ENCODE assay signal across 8 cellular contexts in the genomic region with DNA sequence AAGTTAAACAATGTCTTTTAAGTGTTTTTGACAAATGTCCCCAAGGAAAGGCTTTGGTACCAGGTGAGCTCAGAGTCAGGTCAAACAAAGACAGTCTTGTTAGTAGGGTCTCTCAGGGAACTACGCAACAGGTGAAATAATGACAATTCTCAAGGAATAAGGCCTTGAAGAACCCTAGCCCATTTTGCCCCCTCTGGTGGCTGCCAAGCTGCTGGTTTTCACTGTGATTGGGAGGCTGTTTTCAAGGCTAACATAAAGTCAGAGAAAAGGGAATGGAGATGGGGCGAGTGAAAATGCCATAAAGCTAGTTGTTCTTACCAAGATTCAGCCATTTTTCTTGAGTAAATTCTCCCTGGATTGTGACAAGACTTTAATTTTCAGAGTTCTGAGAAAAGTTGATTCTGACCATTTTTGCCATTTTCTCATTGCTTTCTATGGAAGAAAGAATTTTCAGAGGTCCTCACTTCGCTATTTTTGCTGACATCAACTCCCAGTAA. TPM values are rescaled to one million over a fixed set of nuclear protein-coding genes. Genes with fewer than 3 reads are reported as not detected.
DNase-seq lines count a peak whose midpoint lies in the region; ATAC-seq, FAIRE-seq and TF ChIP-seq lines count a peak whose summit lies in the region.
"Had no signal": no experiment of that assay in that cellular context is flagged by ENCODE, and none has a peak within 500 bp of the region (broad histone marks: within the 10 kb centered on the region; RNA-seq: fewer than 3 reads in every experiment).

No MANE protein-coding gene starts in this region.

- H3K4me3 ChIP-seq in astrocyte (ENCODE audit: insufficient read depth, low read depth, low read length) (no peak overlapping the region), lower lobe of right lung (no peak overlapping the region), ascending aorta (no peak overlapping the region)

- H3K27me3 ChIP-seq in astrocyte (ENCODE audit: insufficient read depth, low read length) (no peaks in the 10 kb centered on the region), lower lobe of right lung (ENCODE audit: low read depth) (no peaks in the 10 kb centered on the region), ascending aorta (no peaks in the 10 kb centered on the region)

- no peaks in the 10 kb centered on the region for H3K36me3 Mint-ChIP-seq in astrocyte (ENCODE audit: low read depth, unreplicated experiment)

- H3K4me2 ChIP-seq in astrocyte (ENCODE audit: low read length), result no peak overlapping the region

- H4K20me1 ChIP-seq in astrocyte (ENCODE audit: insufficient read depth, low read length), result no peaks in the 10 kb centered on the region

- H3K27ac Mint-ChIP-seq in astrocyte (ENCODE audit: unreplicated experiment), result no peak overlapping the region

- in situ Hi-C loops in G401 (cut with HindIII; ENCODE audit: low sequenced_read_pairs), result no loop called here

- H3K36me3 ChIP-seq in astrocyte (ENCODE audit: insufficient read depth, low read length), result no peaks in the 10 kb centered on the region
- H3K36me3 ChIP-seq in lower lobe of right lung, result no peaks in the 10 kb centered on the region
- H3K36me3 ChIP-seq in ascending aorta, result no peaks in the 10 kb centered on the region

- intact Hi-C loops in lower lobe of right lung (cut with DNase I) (no loop called here), ascending aorta (cut with DNase I) (no loop called here)

- H3K9me3 ChIP-seq in astrocyte (ENCODE audit: insufficient read depth, low read depth, low read length), result no peaks in the 10 kb centered on the region
- no peaks in the 10 kb centered on the region for H3K9me3 ChIP-seq in lower lobe of right lung
- H3K9me3 ChIP-seq in ascending aorta, result no peaks in the 10 kb centered on the region

- no peak overlapping the region for H3K27ac ChIP-seq in astrocyte (ENCODE audit: low read depth, low read length)
- H3K27ac ChIP-seq in lower lobe of right lung, result no peak overlapping the region
- no peak overlapping the region for H3K27ac ChIP-seq in ascending aorta

- no peaks in the 10 kb centered on the region for H3K27me3 Mint-ChIP-seq in astrocyte (ENCODE audit: low read depth, unreplicated experiment)

- H3K79me2 ChIP-seq in astrocyte (ENCODE audit: insufficient read depth, low read length), result no peaks in the 10 kb centered on the region

- H2AFZ ChIP-seq in astrocyte (ENCODE audit: low read depth, low read length), result no peak overlapping the region

- H3K4me3 Mint-ChIP-seq in astrocyte (ENCODE audit: unreplicated experiment), result no peak overlapping the region

- H3K4me1 ChIP-seq in astrocyte (ENCODE audit: insufficient read depth, low read length), result no peaks in the 10 kb centered on the region
- no peaks in the 10 kb centered on the region for H3K4me1 ChIP-seq in lower lobe of right lung
- H3K4me1 ChIP-seq in ascending aorta, result no peaks in the 10 kb centered on the region

- DNase-seq in G401 (ENCODE audit: low spot score) (peak; percentile 9), astrocyte (ENCODE audit: low read depth) (no peak), lower lobe of right lung (no peak), ascending aorta (ENCODE audit: low spot score in 2 of 2) (no peak)

- ATAC-seq in HG03460 (IDR thresholded peaks at IDR 0.05; ENCODE audit: unreplicated experiment) (peak; percentile 7), lower lobe of right lung (no peak), GM21515 (IDR thresholded peaks at IDR 0.05; ENCODE audit: unreplicated experiment) (no peak), HG03565 (IDR thresholded peaks at IDR 0.05; ENCODE audit: unreplicated experiment) (no peak)

- FAIRE-seq in astrocyte (lab: Jason Lieb, UNC), result no peak
- FAIRE-seq: colon had no signal

- H3K4me1 Mint-ChIP-seq in astrocyte (ENCODE audit: low read depth, unreplicated experiment), result no peaks in the 10 kb centered on the region

- peaks cover 2% of the 10 kb centered on the region for H3K9me3 Mint-ChIP-seq in astrocyte (ENCODE audit: unreplicated experiment)

- H3K9ac ChIP-seq in astrocyte (ENCODE audit: low read length), result no peak overlapping the region

- peak; percentile 35 for TF ChIP-seq CTCF in astrocyte (IDR thresholded peaks at IDR 0.05; ENCODE audit: insufficient read depth, low read depth, low read length)
- peak; percentile 27 for TF ChIP-seq CTCF in lower lobe of right lung (IDR thresholded peaks at IDR 0.05)
- no peak for TF ChIP-seq CTCF in ascending aorta (IDR thresholded peaks at IDR 0.05)

RNA-seq across cellular contexts. Expression of a gene that starts 58.7 kb away (rescaled TPM):
- total RNA-seq in G401 (2014; rRNA removed; shearing (Covaris generic)), result 39.8 and 44.5 TPM in 2 replicates
- total RNA-seq in astrocyte, result 19.2 and 19.4 TPM in 2 replicates
- 16.2 TPM for total RNA-seq in lower lobe of right lung
- total RNA-seq in ascending aorta, result 38.6 TPM

RNA-seq across cellular contexts. Expression of a gene that starts 58.9 kb away (rescaled TPM):
- 35.6 and 50.2 TPM in 2 replicates for total RNA-seq in G401 (2014; rRNA removed; shearing (Covaris generic))
- total RNA-seq in astrocyte (26.3 and 26.5 TPM in 2 replicates), lower lobe of right lung (38.6 TPM), ascending aorta (124 TPM)

Comparison
In these comparisons a context has a peak if more than half of its experiments do, and no peak if none do; other contexts are left out.
1. CTCF ChIP-seq: peak in astrocyte (single experiment) and lower lobe of right lung (single experiment); none in ascending aorta (0 of 3).